ENCODE assay signal across 8 cellular contexts in genomic region chr2:121699421-121700328, GRCh38. TPM values are rescaled to one million over a fixed set of nuclear protein-coding genes. Genes with fewer than 3 reads are reported as not detected.
A peak's percentile ranks its signal among the peaks of the same experiment; 100 is the strongest.
DNase-seq lines count a peak whose midpoint lies in the region; ATAC-seq, FAIRE-seq and TF ChIP-seq lines count a peak whose summit lies in the region.

No MANE protein-coding gene starts in this region.

- intact Hi-C loops in pancreas (cut with DNase I) (no loop called here), esophagus muscularis mucosa (cut with DNase I) (no loop called here)

- no peaks in the 10 kb centered on the region for H3K9me3 ChIP-seq in pancreas
- no peaks in the 10 kb centered on the region for H3K9me3 ChIP-seq in esophagus muscularis mucosa

- TF ChIP-seq CTCF in GM13977 (IDR thresholded peaks at IDR 0.05; ENCODE audit: extremely low read depth, insufficient read depth, missing control alignments): no peak
- no peak for TF ChIP-seq CTCF in endothelial cell (IDR thresholded peaks at IDR 0.05; ENCODE audit: unreplicated experiment)
- TF ChIP-seq CTCF in pancreas (IDR thresholded peaks at IDR 0.05): no peak
- no peak for TF ChIP-seq CTCF in esophagus muscularis mucosa (IDR thresholded peaks at IDR 0.05)

- FAIRE-seq in pancreas (lab: Jason Lieb, UNC): no peak

- H3K27ac Mint-ChIP-seq in activated CD4-positive, alpha-beta memory T cell treated with anti-CD3 and anti-CD28 coated beads, Interleukin-2, amount 10 ng/mL, durations not matched to agents 7 days and 5 days: peak overlapping the region; percentile 97
- H3K27ac Mint-ChIP-seq in endothelial cell (ENCODE audit: unreplicated experiment): peak overlapping the region; percentile 77

- in situ Hi-C loops in GM13977 (cut with MboI; ENCODE audit: low pct_unique_long_range_greater_than_20kb, low sequenced_read_pairs, unreplicated experiment): loop anchor here (25.0 kb wide), 1 partner anchor 312 kb away; no protein-coding TSS in a partner anchor

- peak; percentile 99 for ATAC-seq in HG02759 (IDR thresholded peaks at IDR 0.05; ENCODE audit: unreplicated experiment)
- peak; percentile 80 to 88 (median 86) for ATAC-seq in pancreas

- peak overlapping the region; percentile 79 for H3K4me3 Mint-ChIP-seq in activated CD4-positive, alpha-beta memory T cell treated with anti-CD3 and anti-CD28 coated beads, Interleukin-2, amount 10 ng/mL, durations not matched to agents 7 days and 5 days
- no peak overlapping the region for H3K4me3 Mint-ChIP-seq in endothelial cell (ENCODE audit: unreplicated experiment)

- no peak for TF ChIP-seq POLR2A in esophagus muscularis mucosa (IDR thresholded peaks at IDR 0.05; ENCODE audit: low read depth)

- 43 to 56% methylated on average over 19 of the region's 19 CpGs for WGBS in pancreas, 2 donors
- 53% methylated on average over 17 of the region's 19 CpGs for WGBS in esophagus muscularis mucosa

- H3K27me3 Mint-ChIP-seq in activated CD4-positive, alpha-beta memory T cell treated with anti-CD3 and anti-CD28 coated beads, Interleukin-2, amount 10 ng/mL, durations not matched to agents 7 days and 5 days: no peaks in the 10 kb centered on the region
- peaks cover 4% of the 10 kb centered on the region for H3K27me3 Mint-ChIP-seq in endothelial cell (ENCODE audit: unreplicated experiment)

- H3K9me3 Mint-ChIP-seq in activated CD4-positive, alpha-beta memory T cell treated with anti-CD3 and anti-CD28 coated beads, Interleukin-2, amount 10 ng/mL, durations not matched to agents 7 days and 5 days: no peaks in the 10 kb centered on the region
- H3K9me3 Mint-ChIP-seq in endothelial cell (ENCODE audit: unreplicated experiment): no peaks in the 10 kb centered on the region

- peaks cover 50% of the 10 kb centered on the region for H3K4me1 Mint-ChIP-seq in activated CD4-positive, alpha-beta memory T cell treated with anti-CD3 and anti-CD28 coated beads, Interleukin-2, amount 10 ng/mL, durations not matched to agents 7 days and 5 days
- H3K4me1 Mint-ChIP-seq in endothelial cell (ENCODE audit: unreplicated experiment): peaks cover 29% of the 10 kb centered on the region

- DNase-seq in GM13977 (ENCODE audit: low spot score) (peak; percentile 86), NCI-H2196 treated with DMSO at 0.1 percent for 48 hours (lab: John Stamatoyannopoulos, UW; ENCODE audit: unreplicated experiment) (peak; percentile 71), endothelial cell (ENCODE audit: low spot score) (no peak), pancreas (peak; percentile 42 to 68 (median 61)), cerebellar cortex (ENCODE audit: low spot score) (no peak), esophagus muscularis mucosa (ENCODE audit: extremely low spot score) (no peak)
- DNase-seq in activated CD4-positive, alpha-beta memory T cell treated with anti-CD3 and anti-CD28 coated beads, Interleukin-2, amount 10 ng/mL, durations not matched to agents 7 days and 5 days: peak; percentile 95

- CTCF ChIA-PET in activated CD4-positive, alpha-beta memory T cell treated with anti-CD3 and anti-CD28 coated beads, Interleukin-2, amount 10 ng/mL, durations not matched to agents 7 days and 5 days (lab: Charles Lee): interaction anchor here (0.5 to 4.6 kb wide), 12 partner anchors 10 to 298 kb away, joined by 3 to 22 read pairs (median 8); partner anchors contain the start of genes NIFK and RNU4ATAC

- H3K27me3 ChIP-seq in pancreas (no peaks in the 10 kb centered on the region), esophagus muscularis mucosa (no peaks in the 10 kb centered on the region)

- no peaks in the 10 kb centered on the region for H3K4me1 ChIP-seq in pancreas
- peaks cover 14 to 42% (median 42%) of the 10 kb centered on the region in 4 donors for H3K4me1 ChIP-seq in esophagus muscularis mucosa

- POLR2A ChIA-PET in activated CD4-positive, alpha-beta memory T cell treated with anti-CD3 and anti-CD28 coated beads, Interleukin-2, amount 10 ng/mL, durations not matched to agents 7 days and 5 days (lab: Charles Lee): interaction anchor here (0.7 to 8.0 kb wide), 20 partner anchors 10 to 170 kb away, joined by 3 to 185 read pairs (median 7); partner anchors contain the start of genes CLASP1, NIFK, RNU4ATAC and TSN

- TF ChIP-seq EP300 in esophagus muscularis mucosa (IDR thresholded peaks at IDR 0.05): no peak

- no peaks in the 10 kb centered on the region for H3K36me3 ChIP-seq in pancreas
- H3K36me3 ChIP-seq in esophagus muscularis mucosa: no peaks in the 10 kb centered on the region

- H3K4me3 ChIP-seq in pancreas: no peak overlapping the region
- H3K4me3 ChIP-seq in esophagus muscularis mucosa: no peak overlapping the region

- H3K27ac ChIP-seq in pancreas (peak overlapping the region in 2 of 4 donors; percentile 69 to 79), esophagus muscularis mucosa (replicated peaks in 1 of 4) (peak overlapping the region in 1 of 4 donors; percentile 10)

- no peaks in the 10 kb centered on the region for H3K36me3 Mint-ChIP-seq in activated CD4-positive, alpha-beta memory T cell treated with anti-CD3 and anti-CD28 coated beads, Interleukin-2, amount 10 ng/mL, durations not matched to agents 7 days and 5 days (ENCODE audit: low read depth)
- peaks cover 4% of the 10 kb centered on the region for H3K36me3 Mint-ChIP-seq in endothelial cell (ENCODE audit: low read depth, unreplicated experiment)

RNA-seq across cellular contexts. Expression of gene NIFK, which starts 37.0 kb away (rescaled TPM):
- total RNA-seq in activated CD4-positive, alpha-beta memory T cell treated with anti-CD3 and anti-CD28 coated beads, Interleukin-2, amount 10 ng/mL, durations not matched to agents 7 days and 5 days: 10 to 100 TPM; 63.4 to 67.2 TPM
- total RNA-seq in endothelial cell (ENCODE audit: unreplicated experiment): 153 TPM
- 10 to 100 TPM; 22.9 to 40.4 (median 25.7) TPM for total RNA-seq in pancreas
- polyA plus RNA-seq in pancreas: 10 to 100 TPM; 24.5 to 34.5 TPM
- total RNA-seq in esophagus muscularis mucosa: 10 to 100 TPM; 19.8 to 56.5 (median 28.5) TPM

RNA-seq across cellular contexts. Expression of gene CLASP1, which starts 50.4 kb away (rescaled TPM):
- 10 to 100 TPM; 64.6 to 66.5 TPM for total RNA-seq in activated CD4-positive, alpha-beta memory T cell treated with anti-CD3 and anti-CD28 coated beads, Interleukin-2, amount 10 ng/mL, durations not matched to agents 7 days and 5 days
- total RNA-seq in endothelial cell (ENCODE audit: unreplicated experiment): 95.1 TPM
- 10 to 100 TPM; 17.1 to 34.5 (median 23.2) TPM for total RNA-seq in pancreas
- polyA plus RNA-seq in pancreas: 1 to 10 TPM; 8.9 to 9.3 TPM
- 10 to 100 TPM; 62.6 to 78.6 (median 70.5) TPM for total RNA-seq in esophagus muscularis mucosa

RNA-seq across cellular contexts. Expression of gene TSN, which starts 55.8 kb away (rescaled TPM):
- total RNA-seq in activated CD4-positive, alpha-beta memory T cell treated with anti-CD3 and anti-CD28 coated beads, Interleukin-2, amount 10 ng/mL, durations not matched to agents 7 days and 5 days: 10 to 100 TPM; 52.7 to 56.7 TPM
- 264 TPM for total RNA-seq in endothelial cell (ENCODE audit: unreplicated experiment)
- 10 to 100 TPM; 12.6 to 30.3 (median 24.9) TPM for total RNA-seq in pancreas
- polyA plus RNA-seq in pancreas: 10 to 100 TPM; 10.9 to 22.5 TPM
- 10 to 100 TPM; 24.5 to 33.6 (median 26.3) TPM for total RNA-seq in esophagus muscularis mucosa

Comparison
In these comparisons a context has a peak if more than half of its experiments do, and no peak if none do; other contexts are left out.
1. DNase-seq: peak in GM13977 (single experiment), NCI-H2196 treated with DMSO at 0.1 percent for 48 hours (single experiment), activated CD4-positive, alpha-beta memory T cell treated with anti-CD3 and anti-CD28 coated beads, Interleukin-2, amount 10 ng/mL, durations not matched to agents 7 days and 5 days (single experiment) and pancreas (6 of 6); none in endothelial cell (single experiment), cerebellar cortex (single experiment) and esophagus muscularis mucosa (single experiment).